ENCODE assay signal across 17 cellular contexts in genomic region chr2:195542067-195542466, GRCh38.
"Had no signal": no experiment of that assay in that cellular context is flagged by ENCODE, and none has a peak within 500 bp of the region (broad histone marks: within the 10 kb centered on the region; RNA-seq: fewer than 3 reads in every experiment).

No MANE protein-coding gene starts in this region.

- ATAC-seq: esophagus mucosa, left colon, pancreas had no signal

- H3K27ac ChIP-seq: colonic mucosa, neural progenitor cell, pancreas, sigmoid colon, spleen had no signal

- DNase-seq: activated B cell treated with CpG ODN at 0.5 μM for 24 hours; activated CD4-positive, alpha-beta T cell treated with anti-CD3 and anti-CD28 coated beads, Interleukin-2, amount 50 U/mL, for 48 hours; activated effector memory CD4-positive, alpha-beta T cell treated with anti-CD3 and anti-CD28 coated beads, Interleukin-2, amount 50 U/mL, for 16 hours; amygdala; central memory CD4-positive, alpha-beta T cell; colonic mucosa; left colon; pancreas; SIG-M5; sigmoid colon; spleen; stimulated activated CD4-positive, alpha-beta T cell treated with anti-CD3 and anti-CD28 coated beads, Interleukin-1b, Interleukin-23, amount 100 ng/mL, for 48 hours had no signal

- H3K9me3 ChIP-seq: colonic mucosa, pancreas, sigmoid colon, spleen had no signal

- H3K27me3 Mint-ChIP-seq: activated B cell treated with CpG ODN at 0.5 μM for 24 hours, brain had no signal

- H3K9ac ChIP-seq: neural progenitor cell had no signal

- H3K4me3 Mint-ChIP-seq: activated B cell treated with CpG ODN at 0.5 μM for 24 hours, brain, mesothelial cell of epicardium, neural progenitor cell had no signal

- H3K4me3 ChIP-seq: colonic mucosa, lung, neural progenitor cell, pancreas, sigmoid colon, spleen had no signal

- H3K4me2 ChIP-seq: neural progenitor cell had no signal

- H3K36me3 Mint-ChIP-seq: brain, mesothelial cell of epicardium, neural progenitor cell had no signal

- H3K4me1 ChIP-seq: colonic mucosa, neural progenitor cell, sigmoid colon had no signal

- H3K4me1 Mint-ChIP-seq: brain, neural progenitor cell had no signal

- H3K27ac Mint-ChIP-seq: activated B cell treated with CpG ODN at 0.5 μM for 24 hours, brain, mesothelial cell of epicardium, neural progenitor cell had no signal

- H3K27me3 ChIP-seq: colonic mucosa, neural progenitor cell, pancreas, sigmoid colon, spleen had no signal

- H2AFZ ChIP-seq: neural progenitor cell had no signal

- H3K36me3 ChIP-seq: colonic mucosa, neural progenitor cell, pancreas, sigmoid colon, spleen had no signal
